ENCODE assay signal across 1 cellular context in genomic region chr5:79070002-79070567, GRCh38.
A peak's percentile ranks its signal among the peaks of the same experiment; 100 is the strongest.
TF ChIP-seq lines count a peak whose summit lies in the region.

No MANE protein-coding gene starts in this region.

TF ChIP-seq in liver, 16 proteins besides CTCF, POLR2A, EP300 and RAD21:
- peak; percentile 54 for TF ChIP-seq REST (IDR thresholded peaks at IDR 0.05)
- no peak for TF ChIP-seq GABPA (IDR thresholded peaks at IDR 0.05 in 1 of 2, conservative IDR thresholded peaks at IDR 0.05 in 1 of 2)
- peak in 1 of 2 donors; percentile 15 for TF ChIP-seq RXRA (IDR thresholded peaks at IDR 0.05)
- TF ChIP-seq HNF4A (conservative IDR thresholded peaks at IDR 0.05) = peak; percentile 34 to 35
- TF ChIP-seq HNF4G (IDR thresholded peaks at IDR 0.05) = no peak
- TF ChIP-seq EGR1 (IDR thresholded peaks at IDR 0.05; ENCODE audit: low read depth in 2 of 2) = peak in 1 of 2 donors; percentile 43
- TF ChIP-seq YY1 (IDR thresholded peaks at IDR 0.05) = peak; percentile 41
